Comparison of ENCODE assay signal across 16 cellular contexts in genomic region chr2:98801286-98801685, GRCh38.
A peak's percentile ranks its signal among the peaks of the same experiment; 100 is the strongest.
DNase-seq lines count a peak whose midpoint lies in the region; ATAC-seq and TF ChIP-seq lines count a peak whose summit lies in the region.
"Had no signal": no experiment of that assay in that cellular context is flagged by ENCODE, and none has a peak within 500 bp of the region (broad histone marks: within the 10 kb centered on the region; RNA-seq: fewer than 3 reads in every experiment).

No MANE protein-coding gene starts in this region.

- no peak for TF ChIP-seq POLR2A in ovary (IDR thresholded peaks at IDR 0.05)

- ATAC-seq in activated CD8-positive, alpha-beta T cell treated with anti-CD3 and anti-CD28 coated beads for 36 hours, result peak; percentile 58
- no peak for ATAC-seq in lower lobe of right lung
- ATAC-seq in stimulated activated naive CD8-positive, alpha-beta T cell treated with anti-CD3 and anti-CD28 coated beads, Interleukin-15, Interleukin-2, amounts not matched to agents 100 U/mL and 50 U/mL, for 24 hours, result peak; percentile 80
- ATAC-seq: HCT116 had no signal

- no peak for DNase-seq in Caco-2
- no peak for DNase-seq in activated CD8-positive, alpha-beta T cell treated with anti-CD3 and anti-CD28 coated beads for 36 hours
- DNase-seq in lower lobe of right lung, result no peak
- DNase-seq in stimulated activated naive CD8-positive, alpha-beta T cell treated with anti-CD3 and anti-CD28 coated beads, Interleukin-15, Interleukin-2, amounts not matched to agents 100 U/mL and 50 U/mL, for 24 hours, result no peak
- no peak for DNase-seq in ovary
- DNase-seq in G401 (ENCODE audit: low spot score), result no peak
- no peak for DNase-seq in NCI-H82 treated with DMSO at 0.1 percent for 48 hours (lab: John Stamatoyannopoulos, UW; ENCODE audit: unreplicated experiment)
- no peak for DNase-seq in posterior cingulate gyrus
- DNase-seq: DMS 273 treated with DMSO at 0.1 percent for 48 hours, KBM-7, NCI-H1436, NCI-H2171 had no signal

- H3K4me1 Mint-ChIP-seq in Caco-2 (ENCODE audit: low read depth, unreplicated experiment), result peaks cover 39% of the 10 kb centered on the region
- peaks cover 4% of the 10 kb centered on the region for H3K4me1 Mint-ChIP-seq in activated CD8-positive, alpha-beta T cell treated with anti-CD3 and anti-CD28 coated beads for 36 hours (ENCODE audit: low read depth)

- CTCF ChIA-PET in Caco-2 (lab: Charles Lee), result no interaction called here
- CTCF ChIA-PET in activated CD8-positive, alpha-beta T cell treated with anti-CD3 and anti-CD28 coated beads for 36 hours (lab: Charles Lee), result no interaction called here

- TF ChIP-seq CTCF in Caco-2 (IDR thresholded peaks at IDR 0.05; ENCODE audit: insufficient read depth in 1 of 2, low read depth in 1 of 2, low read length in 1 of 2, severe bottlenecking in 1 of 2, unreplicated experiment in 1 of 2), result no peak
- TF ChIP-seq CTCF in activated CD8-positive, alpha-beta T cell treated with anti-CD3 and anti-CD28 coated beads for 36 hours (IDR thresholded peaks at IDR 0.05), result no peak
- no peak for TF ChIP-seq CTCF in lower lobe of right lung (IDR thresholded peaks at IDR 0.05)
- TF ChIP-seq CTCF in ovary (IDR thresholded peaks at IDR 0.05), result no peak

- H3K36me3 ChIP-seq in Caco-2 (ENCODE audit: control insufficient read depth, insufficient read depth, low read length) (no peaks in the 10 kb centered on the region), lower lobe of right lung (no peaks in the 10 kb centered on the region), ovary (no peaks in the 10 kb centered on the region)
- H3K36me3 ChIP-seq: BLaER1 had no signal

- H3K4me3 ChIP-seq in Caco-2 (ENCODE audit: low read depth, low read length), result no peak overlapping the region
- no peak overlapping the region for H3K4me3 ChIP-seq in lower lobe of right lung
- no peak overlapping the region for H3K4me3 ChIP-seq in ovary
- H3K4me3 ChIP-seq: BLaER1, GM23338 had no signal

- WGBS in ovary, 3 donors, result 80 to 100% (median 92%) methylated on average over 1 of the region's 1 CpG

- H3K9me3 Mint-ChIP-seq in Caco-2 (ENCODE audit: unreplicated experiment), result no peaks in the 10 kb centered on the region
- no peaks in the 10 kb centered on the region for H3K9me3 Mint-ChIP-seq in activated CD8-positive, alpha-beta T cell treated with anti-CD3 and anti-CD28 coated beads for 36 hours
- H3K9me3 Mint-ChIP-seq: GM23338 had no signal

- no peaks in the 10 kb centered on the region for H3K27me3 Mint-ChIP-seq in Caco-2 (ENCODE audit: insufficient read depth, unreplicated experiment)
- no peaks in the 10 kb centered on the region for H3K27me3 Mint-ChIP-seq in activated CD8-positive, alpha-beta T cell treated with anti-CD3 and anti-CD28 coated beads for 36 hours

- peak overlapping the region; percentile 3 for H3K27ac ChIP-seq in lower lobe of right lung
- no peak overlapping the region for H3K27ac ChIP-seq in ovary
- H3K27ac ChIP-seq: BLaER1, HL-60 had no signal

- BruUV-seq in Caco-2 (replicated peaks; lab: Mats Ljungman, UMichigan), result no TSS peak

- peaks cover 38% of the 10 kb centered on the region for H3K4me1 ChIP-seq in Caco-2
- H3K4me1 ChIP-seq in lower lobe of right lung, result peaks cover 40% of the 10 kb centered on the region
- no peaks in the 10 kb centered on the region for H3K4me1 ChIP-seq in ovary (ENCODE audit: insufficient read depth)

- TF ChIP-seq EP300 in ovary (IDR thresholded peaks at IDR 0.05), result no peak

- H3K36me3 Mint-ChIP-seq in Caco-2 (ENCODE audit: insufficient read depth, unreplicated experiment), result peaks cover 10% of the 10 kb centered on the region
- H3K36me3 Mint-ChIP-seq in activated CD8-positive, alpha-beta T cell treated with anti-CD3 and anti-CD28 coated beads for 36 hours (ENCODE audit: low read depth), result no peaks in the 10 kb centered on the region

- H3K27me3 ChIP-seq in Caco-2 (replicated peaks; ENCODE audit: control insufficient read depth, insufficient read depth, low read length), result no peaks in the 10 kb centered on the region
- no peaks in the 10 kb centered on the region for H3K27me3 ChIP-seq in lower lobe of right lung (ENCODE audit: low read depth)
- no peaks in the 10 kb centered on the region for H3K27me3 ChIP-seq in ovary
- H3K27me3 ChIP-seq: BLaER1 had no signal

- POLR2A ChIA-PET in Caco-2 (lab: Charles Lee), result no interaction called here
- POLR2A ChIA-PET in activated CD8-positive, alpha-beta T cell treated with anti-CD3 and anti-CD28 coated beads for 36 hours (lab: Charles Lee), result interaction anchor here (0.7 kb wide), 1 partner anchor 11 kb away, joined by 3 read pairs; no protein-coding TSS in a partner anchor

- in situ Hi-C loops in G401 (cut with HindIII; ENCODE audit: low sequenced_read_pairs), result no loop called here

- intact Hi-C loops in Caco-2 (cut with micrococcal nuclease; ENCODE audit: unreplicated experiment), result no loop called here
- intact Hi-C loops in activated CD8-positive, alpha-beta T cell treated with anti-CD3 and anti-CD28 coated beads for 36 hours (cut with micrococcal nuclease), result no loop called here
- intact Hi-C loops in lower lobe of right lung (cut with DNase I), result no loop called here
- intact Hi-C loops in ovary (cut with DNase I), result no loop called here
- intact Hi-C loops in posterior cingulate gyrus (cut with DNase I), result no loop called here

- H3K4me3 Mint-ChIP-seq in Caco-2 (ENCODE audit: unreplicated experiment), result no peak overlapping the region
- no peak overlapping the region for H3K4me3 Mint-ChIP-seq in activated CD8-positive, alpha-beta T cell treated with anti-CD3 and anti-CD28 coated beads for 36 hours
- H3K4me3 Mint-ChIP-seq: GM23338 had no signal

- H3K9me3 ChIP-seq in Caco-2 (no peaks in the 10 kb centered on the region), lower lobe of right lung (no peaks in the 10 kb centered on the region), ovary (no peaks in the 10 kb centered on the region)
- H3K9me3 ChIP-seq: BLaER1 had no signal

- peak overlapping the region; percentile 43 for H3K27ac Mint-ChIP-seq in Caco-2 (ENCODE audit: unreplicated experiment)
- H3K27ac Mint-ChIP-seq in activated CD8-positive, alpha-beta T cell treated with anti-CD3 and anti-CD28 coated beads for 36 hours, result no peak overlapping the region
- H3K27ac Mint-ChIP-seq: GM23338 had no signal

Comparison
In these comparisons a context has a peak if more than half of its experiments do, and no peak if none do; other contexts are left out.
1. ATAC-seq: peak in activated CD8-positive, alpha-beta T cell treated with anti-CD3 and anti-CD28 coated beads for 36 hours (single experiment) and stimulated activated naive CD8-positive, alpha-beta T cell treated with anti-CD3 and anti-CD28 coated beads, Interleukin-15, Interleukin-2, amounts not matched to agents 100 U/mL and 50 U/mL, for 24 hours (single experiment); none in lower lobe of right lung (0 of 2).